In the genomic region with DNA sequence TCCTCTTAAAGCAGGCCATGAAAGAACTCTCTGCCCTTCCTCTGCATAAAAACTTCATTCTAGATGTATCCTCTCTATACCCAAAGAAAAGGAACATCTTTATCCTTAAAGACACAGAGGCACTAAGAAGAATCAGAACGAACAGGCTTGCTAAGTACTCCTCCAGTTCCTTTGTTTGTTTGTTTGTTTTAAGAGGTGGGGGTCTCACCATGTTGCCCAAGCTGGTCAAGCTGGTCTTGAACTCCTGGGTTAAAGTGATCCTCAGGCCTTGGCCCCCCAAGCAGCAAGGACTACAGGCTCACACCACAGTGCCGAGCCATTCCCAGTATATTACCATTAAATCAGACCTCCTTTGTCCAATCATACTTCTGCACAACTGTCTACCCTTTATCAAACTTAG, we compare ENCODE assay signal across 23 cellular contexts. TPM values are rescaled to one million over a fixed set of nuclear protein-coding genes. Genes with fewer than 3 reads are reported as not detected.
DNase-seq lines count a peak whose midpoint lies in the region; ATAC-seq and TF ChIP-seq lines count a peak whose summit lies in the region.
"Had no signal": no experiment of that assay in that cellular context is flagged by ENCODE, and none has a peak within 500 bp of the region (broad histone marks: within the 10 kb centered on the region; RNA-seq: fewer than 3 reads in every experiment).

No MANE protein-coding gene starts in this region.

- H3K4me1 Mint-ChIP-seq in Caco-2 (ENCODE audit: low read depth, unreplicated experiment): peaks cover 23% of the 10 kb centered on the region
- peaks cover 19% of the 10 kb centered on the region for H3K4me1 Mint-ChIP-seq in GM23338
- H3K4me1 Mint-ChIP-seq in WTC11: peaks cover 34% of the 10 kb centered on the region
- H3K4me1 Mint-ChIP-seq in endothelial cell (ENCODE audit: unreplicated experiment): peaks cover 31% of the 10 kb centered on the region
- H3K4me1 Mint-ChIP-seq in activated T-cell treated with anti-CD3 and anti-CD28 coated beads, Interleukin-2, amount 50 U/mL, for 4 hours (ENCODE audit: low read depth): peaks cover 6% of the 10 kb centered on the region

- H3K36me3 ChIP-seq in Caco-2 (ENCODE audit: control insufficient read depth, insufficient read depth, low read length) (no peaks in the 10 kb centered on the region; the same call in 1 of the 2 replicates), GM23338 (ENCODE audit: insufficient read depth) (no peaks in the 10 kb centered on the region; the same call in 1 of the 2 replicates)
- H3K36me3 ChIP-seq: BE2C, BLaER1 had no signal

- ATAC-seq in GM23338 (peak; percentile 71), WTC11 (peak; percentile 45), left colon (no peak)
- no peak for ATAC-seq in activated T-cell treated with anti-CD3 and anti-CD28 coated beads, Interleukin-2, amount 50 U/mL, for 4 hours

- H3K4me3 Mint-ChIP-seq in Caco-2 (ENCODE audit: unreplicated experiment) (no peak overlapping the region), GM23338 (no peak overlapping the region), WTC11 (no peak overlapping the region), endothelial cell (ENCODE audit: unreplicated experiment) (no peak overlapping the region)
- no peak overlapping the region for H3K4me3 Mint-ChIP-seq in activated T-cell treated with anti-CD3 and anti-CD28 coated beads, Interleukin-2, amount 50 U/mL, for 4 hours
- H3K4me3 Mint-ChIP-seq: CD14-positive monocyte; CD4-positive, alpha-beta memory T cell; CD4-positive, CD25-positive, alpha-beta regulatory T cell; CD8-positive, alpha-beta memory T cell had no signal

- intact Hi-C loops in Caco-2 (cut with micrococcal nuclease; ENCODE audit: unreplicated experiment): no loop called here
- intact Hi-C loops in left colon (cut with DNase I, micrococcal nuclease): no loop called here

- BruUV-seq in Caco-2 (replicated peaks; lab: Mats Ljungman, UMichigan): no TSS peak

- no peaks in the 10 kb centered on the region for H4K20me1 ChIP-seq in GM23338 (replicated peaks; ENCODE audit: insufficient read depth)
- H4K20me1 ChIP-seq: BLaER1 had no signal

- H3K9me3 Mint-ChIP-seq in Caco-2 (ENCODE audit: unreplicated experiment) (peaks cover 9% of the 10 kb centered on the region), GM23338 (peaks cover 2% of the 10 kb centered on the region; the same call in 1 of the 3 replicates), WTC11 (peaks cover 4% of the 10 kb centered on the region), endothelial cell (ENCODE audit: unreplicated experiment) (no peaks in the 10 kb centered on the region)
- no peaks in the 10 kb centered on the region for H3K9me3 Mint-ChIP-seq in activated T-cell treated with anti-CD3 and anti-CD28 coated beads, Interleukin-2, amount 50 U/mL, for 4 hours
- H3K9me3 Mint-ChIP-seq: CD4-positive, alpha-beta memory T cell; CD8-positive, alpha-beta memory T cell had no signal

- H3K9me2 ChIP-seq in GM23338 (ENCODE audit: insufficient read depth): no peaks in the 10 kb centered on the region

- DNase-seq in Caco-2 (no peak), GM23338 (ENCODE audit: low spot score) (no peak), WTC11 (ENCODE audit: low spot score) (no peak), endothelial cell (ENCODE audit: low spot score) (no peak), SIG-M5 treated with dmso at 0.1 percent for 504 hours (lab: John Stamatoyannopoulos, UW; ENCODE audit: unreplicated experiment) (no peak), left colon (no peak), NCI-H446 treated with DMSO at 0.1 percent for 48 hours (lab: John Stamatoyannopoulos, UW) (no peak)
- no peak for DNase-seq in activated T-cell treated with anti-CD3 and anti-CD28 coated beads, Interleukin-2, amount 50 U/mL, for 4 hours
- DNase-seq: 8988T; ACHN; BE2C; C1 segment of cervical spinal cord; Calu3; CD4-positive, alpha-beta memory T cell; CD4-positive, CD25-positive, alpha-beta regulatory T cell; CD8-positive, alpha-beta memory T cell; COR-L47; DMS79 treated with DMSO at 0.1 percent for 48 hours; GF-D8 had no signal

- H3K27me3 Mint-ChIP-seq in Caco-2 (ENCODE audit: insufficient read depth, unreplicated experiment): no peaks in the 10 kb centered on the region
- H3K27me3 Mint-ChIP-seq in GM23338 (ENCODE audit: insufficient read depth, low read depth, poor library complexity): peaks cover 4% of the 10 kb centered on the region
- H3K27me3 Mint-ChIP-seq in WTC11 (ENCODE audit: low read depth): no peaks in the 10 kb centered on the region
- H3K27me3 Mint-ChIP-seq in endothelial cell (ENCODE audit: unreplicated experiment): no peaks in the 10 kb centered on the region
- H3K27me3 Mint-ChIP-seq in activated T-cell treated with anti-CD3 and anti-CD28 coated beads, Interleukin-2, amount 50 U/mL, for 4 hours (ENCODE audit: low read depth): peaks cover 4% of the 10 kb centered on the region

- POLR2A ChIA-PET in Caco-2 (lab: Charles Lee) (no interaction called here), WTC11 (lab: Charles Lee) (no interaction called here)

- peak overlapping the region; percentile 8; the same call in 1 of the 2 replicates for H3K4me2 ChIP-seq in GM23338
- H3K4me2 ChIP-seq: BLaER1 had no signal

- TF ChIP-seq CTCF in Caco-2 (IDR thresholded peaks at IDR 0.05; ENCODE audit: insufficient read depth in 1 of 2, low read depth in 1 of 2, low read length in 1 of 2, severe bottlenecking in 1 of 2, unreplicated experiment in 1 of 2) (no peak), GM23338 (conservative IDR thresholded peaks at IDR 0.05; ENCODE audit: low read depth in 2 of 2) (no peak), WTC11 (IDR thresholded peaks at IDR 0.05) (no peak), endothelial cell (IDR thresholded peaks at IDR 0.05; ENCODE audit: unreplicated experiment) (no peak)

- peaks cover 14% of the 10 kb centered on the region; the same call in 1 of the 2 replicates for H3F3A ChIP-seq in GM23338 (replicated peaks; ENCODE audit: low read depth)

- no peaks in the 10 kb centered on the region for H3K9me3 ChIP-seq in Caco-2
- H3K9me3 ChIP-seq: BE2C, BLaER1 had no signal

- H3K27me3 ChIP-seq in Caco-2 (replicated peaks; ENCODE audit: control insufficient read depth, insufficient read depth, low read length) (no peaks in the 10 kb centered on the region), GM23338 (ENCODE audit: insufficient read depth) (no peaks in the 10 kb centered on the region)
- H3K27me3 ChIP-seq: BLaER1 had no signal

- H3K36me3 Mint-ChIP-seq in Caco-2 (ENCODE audit: insufficient read depth, unreplicated experiment) (no peaks in the 10 kb centered on the region), GM23338 (ENCODE audit: low read depth) (0 out of 3 replicates have a peak, but pooled peaks cover 3% of the 10 kb centered on the region), WTC11 (no peaks in the 10 kb centered on the region; the same call in 1 of the 2 replicates), endothelial cell (ENCODE audit: low read depth, unreplicated experiment) (no peaks in the 10 kb centered on the region)
- H3K36me3 Mint-ChIP-seq in activated T-cell treated with anti-CD3 and anti-CD28 coated beads, Interleukin-2, amount 50 U/mL, for 4 hours (ENCODE audit: insufficient read depth): no peaks in the 10 kb centered on the region
- H3K36me3 Mint-ChIP-seq: CD14-positive monocyte; CD4-positive, alpha-beta memory T cell; CD4-positive, CD25-positive, alpha-beta regulatory T cell; CD8-positive, alpha-beta memory T cell had no signal

- H3K79me2 ChIP-seq in GM23338 (replicated peaks; ENCODE audit: insufficient read depth): no peaks in the 10 kb centered on the region

- H3K4me1 ChIP-seq in Caco-2: peaks cover 30% of the 10 kb centered on the region
- H3K4me1 ChIP-seq in GM23338 (ENCODE audit: insufficient read depth): peaks cover 14% of the 10 kb centered on the region
- H3K4me1 ChIP-seq: BE2C had no signal

- no peak overlapping the region for H3K4me3 ChIP-seq in Caco-2 (ENCODE audit: low read depth, low read length)
- no peak overlapping the region for H3K4me3 ChIP-seq in GM23338
- H3K4me3 ChIP-seq: BLaER1 had no signal

- H2AFZ ChIP-seq in GM23338: peak overlapping the region; percentile 0; the same call in 1 of the 2 replicates

- CTCF ChIA-PET in Caco-2 (lab: Charles Lee): no interaction called here
- CTCF ChIA-PET in WTC11 (lab: Charles Lee): no interaction called here

- H3K27ac Mint-ChIP-seq in Caco-2 (ENCODE audit: unreplicated experiment) (peak overlapping the region; percentile 25), GM23338 (no peak overlapping the region), WTC11 (peak overlapping the region; percentile 90), endothelial cell (ENCODE audit: unreplicated experiment) (peak overlapping the region; percentile 59)
- H3K27ac Mint-ChIP-seq: CD4-positive, alpha-beta memory T cell; CD4-positive, CD25-positive, alpha-beta regulatory T cell had no signal

- H3K27ac ChIP-seq in GM23338 (ENCODE audit: low read depth): 0 out of 2 replicates have a peak overlapping the region, but pooled peaks have one; percentile 20
- H3K27ac ChIP-seq: BLaER1 had no signal

RNA-seq across cellular contexts. Expression of a gene that starts 14.0 kb away (rescaled TPM):
- 0.41 TPM in 1 of 2 replicates, not detected in the other for total RNA-seq in Caco-2 (2022)
- 15.3 and 19.3 TPM in 2 replicates for total RNA-seq in GM23338 (2014; rRNA removed; shearing (Covaris generic))
- 31.7 and 32.0 TPM in 2 replicates for polyA plus RNA-seq in GM23338 (2016; fragmentation: Nextera tagmentation; extraction: Ambion mirVana)
- total RNA-seq in WTC11 (2021): 34.4 to 42.0 TPM (median 38.2 TPM) in 3 replicates
- 77.7 TPM for total RNA-seq in endothelial cell (ENCODE audit: unreplicated experiment)
- not detected for total RNA-seq in activated T-cell treated with anti-CD3 and anti-CD28 coated beads, Interleukin-2, amount 50 U/mL, for 4 hours
- not detected for total RNA-seq in left colon
- total RNA-seq: A673; Calu3; CD4-positive, alpha-beta memory T cell; CD4-positive, CD25-positive, alpha-beta regulatory T cell; CD8-positive, alpha-beta memory T cell had no signal
- polyA plus RNA-seq: AG04450; CD14-positive monocyte; CD4-positive, alpha-beta memory T cell; CD4-positive, CD25-positive, alpha-beta regulatory T cell; CD8-positive, alpha-beta memory T cell had no signal

RNA-seq across cellular contexts. Expression of a gene that starts 15.8 kb away (rescaled TPM):
- total RNA-seq in Caco-2 (2022) (not detected in 2 replicates), WTC11 (2021) (not detected in 3 replicates), endothelial cell (ENCODE audit: unreplicated experiment) (not detected), left colon (10 to 100 TPM in 1 of 2 donors, 1 to 10 TPM in 1; 5.6 to 19.6 TPM)
- total RNA-seq in GM23338 (2014; rRNA removed; shearing (Covaris generic)): not detected in 2 replicates
- polyA plus RNA-seq in GM23338 (2016; fragmentation: Nextera tagmentation; extraction: Ambion mirVana): not detected in 2 replicates
- not detected for total RNA-seq in activated T-cell treated with anti-CD3 and anti-CD28 coated beads, Interleukin-2, amount 50 U/mL, for 4 hours
- total RNA-seq: A673; Calu3; CD4-positive, alpha-beta memory T cell; CD4-positive, CD25-positive, alpha-beta regulatory T cell; CD8-positive, alpha-beta memory T cell had no signal
- polyA plus RNA-seq: AG04450; CD14-positive monocyte; CD4-positive, alpha-beta memory T cell; CD4-positive, CD25-positive, alpha-beta regulatory T cell; CD8-positive, alpha-beta memory T cell had no signal

RNA-seq across cellular contexts. Expression of a gene that starts 29.7 kb away (rescaled TPM):
- total RNA-seq in Caco-2 (2022) (31.8 and 40.0 TPM in 2 replicates), WTC11 (2021) (3.3 to 6.8 TPM (median 3.9 TPM) in 3 replicates), endothelial cell (ENCODE audit: unreplicated experiment) (0.26 TPM), left colon (not detected)
- 2.8 and 4.6 TPM in 2 replicates for total RNA-seq in GM23338 (2014; rRNA removed; shearing (Covaris generic))
- 5.0 and 5.4 TPM in 2 replicates for polyA plus RNA-seq in GM23338 (2016; fragmentation: Nextera tagmentation; extraction: Ambion mirVana)
- not detected for total RNA-seq in activated T-cell treated with anti-CD3 and anti-CD28 coated beads, Interleukin-2, amount 50 U/mL, for 4 hours
- total RNA-seq: A673; Calu3; CD4-positive, alpha-beta memory T cell; CD4-positive, CD25-positive, alpha-beta regulatory T cell; CD8-positive, alpha-beta memory T cell had no signal
- polyA plus RNA-seq: AG04450; CD14-positive monocyte; CD4-positive, alpha-beta memory T cell; CD4-positive, CD25-positive, alpha-beta regulatory T cell; CD8-positive, alpha-beta memory T cell had no signal

Comparison
In these comparisons a context has a peak if more than half of its experiments do, and no peak if none do; other contexts are left out.
1. ATAC-seq: peak in GM23338 (single experiment) and WTC11 (single experiment); none in activated T-cell treated with anti-CD3 and anti-CD28 coated beads, Interleukin-2, amount 50 U/mL, for 4 hours (0 of 2) and left colon (single experiment).
2. RNA of a gene that starts 14.0 kb away (total RNA-seq): 77.7 TPM in endothelial cell (single experiment), 34.4 to 42.0 TPM in WTC11 and 15.3 to 19.3 TPM in GM23338; 0.41 TPM in Caco-2, not detected in activated T-cell treated with anti-CD3 and anti-CD28 coated beads, Interleukin-2, amount 50 U/mL, for 4 hours and not detected in left colon; every median in the first group is over 10 times any median in the second.